Comparison of ENCODE assay signal across 2 cellular contexts in genomic region chr22:21048965-21049364, GRCh38. TPM values are rescaled to one million over a fixed set of nuclear protein-coding genes. Genes with fewer than 3 reads are reported as not detected.
"Had no signal": no experiment of that assay in that cellular context is flagged by ENCODE, and none has a peak within 500 bp of the region (broad histone marks: within the 10 kb centered on the region; RNA-seq: fewer than 3 reads in every experiment).

No MANE protein-coding gene starts in this region.

RNA-seq across cellular contexts. Expression of gene LRRC74B, which starts 3.2 kb away (rescaled TPM):
- total RNA-seq: G401, GM12878 had no signal
- polyA plus RNA-seq: GM12878 had no signal

RNA-seq across cellular contexts. Expression of gene SLC7A4, which starts 16.6 kb away (rescaled TPM):
- total RNA-seq: G401 had no signal
